Comparison of ENCODE assay signal across 1 cellular context in genomic region chr1:230753586-230754251, GRCh38.
TF ChIP-seq lines count a peak whose summit lies in the region.

No MANE protein-coding gene starts in this region.

TF ChIP-seq in IMR-90, 13 proteins besides CTCF, POLR2A, EP300 and RAD21:
- TF ChIP-seq BHLHE40 (IDR thresholded peaks at IDR 0.05; ENCODE audit: low read depth, low read length) (no peak), RCOR1 (IDR thresholded peaks at IDR 0.05; ENCODE audit: insufficient replicate concordance, low read length) (no peak), USF2 (IDR thresholded peaks at IDR 0.05; ENCODE audit: low read depth, low read length) (no peak), RFX5 (IDR thresholded peaks at IDR 0.05; ENCODE audit: low read depth, low read length) (no peak), MAFK (IDR thresholded peaks at IDR 0.05; ENCODE audit: low read depth, low read length) (no peak), CHD1 (IDR thresholded peaks at IDR 0.05; ENCODE audit: low read depth, low read length) (no peak)
